26 cellular contexts compared by ENCODE assay signal in genomic region chr14:101755591-101756324, GRCh38.
"Had no signal": no experiment of that assay in that cellular context is flagged by ENCODE, and none has a peak within 500 bp of the region (broad histone marks: within the 10 kb centered on the region; RNA-seq: fewer than 3 reads in every experiment).

No MANE protein-coding gene starts in this region.

- H3K27ac ChIP-seq: colonic mucosa, epithelial cell of prostate, gastrocnemius medialis, neutrophil, parathyroid adenoma, right lobe of liver, stomach, thyroid gland, vagina had no signal

- H3K27me3 ChIP-seq: right lobe of liver, thyroid gland, vagina had no signal

- H3K4me1 Mint-ChIP-seq: endodermal cell had no signal

- FAIRE-seq: kidney, small intestine had no signal

- H3K79me2 ChIP-seq: parathyroid adenoma had no signal

- DNase-seq: colonic mucosa; effector CD8-positive, alpha-beta T cell; endodermal cell; foreskin fibroblast; gastrocnemius medialis; kidney; mesenchymal stem cell; midbrain; naive thymus-derived CD4-positive, alpha-beta T cell; right lobe of liver; small intestine; stimulated activated CD4-positive, alpha-beta T cell treated with anti-CD3 and anti-CD28 coated beads, Interleukin-12 subunit alpha, Interleukin-12 subunit beta, amount 100 ng/mL, for 4 hours; stimulated activated CD4-positive, alpha-beta T cell treated with anti-CD3 and anti-CD28 coated beads, Interleukin-1b, Interleukin-23, amount 100 ng/mL, for 48 hours; stimulated activated CD4-positive, alpha-beta T cell treated with anti-CD3 and anti-CD28 coated beads, Interleukin-4, amount 100 ng/mL, for 1 hour; stimulated activated CD8-positive, alpha-beta memory T cell treated with anti-CD3 and anti-CD28 coated beads, Interleukin-4, amount 100 ng/mL, for 48 hours; stimulated activated naive CD4-positive, alpha-beta T cell treated with Interleukin-2 at 50 U/mL for 16 hours; stomach; thyroid gland; trophoblast cell had no signal

- H3K4me3 ChIP-seq: colonic mucosa, gastrocnemius medialis, right lobe of liver, stomach, thyroid gland, vagina had no signal

- H3K4me3 Mint-ChIP-seq: dendritic cell treated with granulocyte-macrophage colony-stimulating factor and Interleukin-4, amounts not matched to agents 40 ng/mL and 50 ng/mL, for 4 days; endodermal cell; nephron had no signal

- H3K27ac Mint-ChIP-seq: dendritic cell treated with granulocyte-macrophage colony-stimulating factor and Interleukin-4, amounts not matched to agents 40 ng/mL and 50 ng/mL, for 4 days; endodermal cell; nephron; progenitor cell of endocrine pancreas had no signal

- H2AFZ ChIP-seq: parathyroid adenoma had no signal

- H3K9ac ChIP-seq: parathyroid adenoma had no signal

- H3K4me1 ChIP-seq: colonic mucosa, right lobe of liver, vagina had no signal

- H3K9me3 ChIP-seq: colonic mucosa, gastrocnemius medialis, neutrophil, thyroid gland, vagina had no signal

- H3K36me3 ChIP-seq: colonic mucosa, gastrocnemius medialis, neutrophil, right lobe of liver, stomach, thyroid gland, vagina had no signal
